In the genomic region with DNA sequence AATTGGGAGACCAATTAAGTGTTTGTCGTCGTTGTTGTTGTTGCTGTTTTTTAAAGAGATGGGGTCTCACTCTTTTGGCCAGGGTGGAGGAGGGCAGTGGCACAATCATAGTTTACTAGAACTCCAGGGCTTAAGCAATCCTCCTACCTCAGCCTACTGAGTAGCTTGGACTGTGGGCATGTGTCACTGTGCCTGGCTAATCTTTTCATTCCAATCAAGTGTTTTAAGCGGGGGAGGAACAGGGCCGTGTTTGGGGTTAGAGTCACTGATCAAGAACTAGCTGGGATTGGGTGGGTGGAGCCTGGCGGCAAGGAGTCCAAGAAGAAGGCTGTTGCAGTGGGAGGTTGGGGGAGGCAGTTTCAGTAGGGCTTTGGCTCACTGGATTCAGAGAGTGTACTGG, we compare ENCODE assay signal across 13 cellular contexts. TPM values are rescaled to one million over a fixed set of nuclear protein-coding genes. Genes with fewer than 3 reads are reported as not detected.
DNase-seq lines count a peak whose midpoint lies in the region; ATAC-seq, FAIRE-seq and TF ChIP-seq lines count a peak whose summit lies in the region.
"Had no signal": no experiment of that assay in that cellular context is flagged by ENCODE, and none has a peak within 500 bp of the region (broad histone marks: within the 10 kb centered on the region; RNA-seq: fewer than 3 reads in every experiment).

No MANE protein-coding gene starts in this region.

- no peak for TF ChIP-seq RAD21 in HepG2 (CRISPR knock-in tag; IDR thresholded peaks at IDR 0.05)

- ATAC-seq in HepG2 = peak; percentile 76
- ATAC-seq in foreskin keratinocyte = no peak
- no peak for ATAC-seq in HG03280 (IDR thresholded peaks at IDR 0.05; ENCODE audit: unreplicated experiment)

- no peaks in the 10 kb centered on the region for H3K27me3 ChIP-seq in HepG2 (ENCODE audit: control insufficient read depth in 1 of 2, insufficient read depth in 2 of 2, low read length in 2 of 2)
- H3K27me3 ChIP-seq in foreskin keratinocyte = no peaks in the 10 kb centered on the region
- no peaks in the 10 kb centered on the region for H3K27me3 ChIP-seq in HAP-1 (ENCODE audit: low read depth)

- WGBS in HepG2 (ENCODE audit: low lambda C conversion rate) = 4% methylated on average over 5 of the region's 5 CpGs

- in situ Hi-C loops in HepG2 (cut with HindIII; ENCODE audit: extremely low pct_ligation_motif_present, low pct_unique_long_range_greater_than_20kb) (no loop called here), HAP-1 (cut with MboI; ENCODE audit: low sequenced_read_pairs) (no loop called here)

- peak; percentile 72 for DNase-seq in AG10803 (ENCODE audit: low read depth)
- peak; percentile 35 for DNase-seq in LHCN-M2 (ENCODE audit: low read depth)
- DNase-seq in cardiac fibroblast (ENCODE audit: low read depth in 2 of 2) = peak; percentile 69 to 71
- peak; percentile 37 for DNase-seq in HepG2 (ENCODE audit: low spot score)
- DNase-seq in GM19240 (ENCODE audit: insufficient read length, low spot score) = no peak
- no peak for DNase-seq in foreskin keratinocyte
- DNase-seq in HAP-1 (ENCODE audit: low spot score in 2 of 2) = no peak
- DNase-seq: activated CD4-positive, alpha-beta T cell treated with anti-CD3 and anti-CD28 coated beads, Interleukin-2, amount 50 U/mL, for 4 hours; activated naive CD4-positive, alpha-beta T cell treated with Interleukin-2 at 50 U/mL for 16 hours; AML-193; effector CD8-positive, alpha-beta T cell; NCI-H526 treated with DMSO at 0.1 percent for 48 hours had no signal

- H3K79me2 ChIP-seq in HepG2 (ENCODE audit: insufficient read depth, low read length) = peaks cover 22% of the 10 kb centered on the region

- TF ChIP-seq CTCF in AG10803 (conservative IDR thresholded peaks at IDR 0.05; ENCODE audit: low read length) (no peak), cardiac fibroblast (IDR thresholded peaks at IDR 0.05; ENCODE audit: low read depth, low read length) (no peak), HepG2 (CRISPR knock-in tag; IDR thresholded peaks at IDR 0.05) (no peak), foreskin keratinocyte (conservative IDR thresholded peaks at IDR 0.05) (no peak)

- no peak for FAIRE-seq in HepG2 (lab: Jason Lieb, UNC)

- no peak overlapping the region for H3K4me3 ChIP-seq in AG10803 (ENCODE audit: low read length)
- H3K4me3 ChIP-seq in cardiac fibroblast (replicated peaks in 1 of 2; ENCODE audit: low read depth in 2 of 2, low read length in 2 of 2) = no peak overlapping the region
- H3K4me3 ChIP-seq in HepG2 (replicated peaks in 1 of 3; ENCODE audit: insufficient read depth in 1 of 3, low read depth in 2 of 3, low read length in 3 of 3) = peak overlapping the region; percentile 32 to 63 (median 35); a peak in 5 of 6 replicates
- H3K4me3 ChIP-seq in HAP-1 = no peak overlapping the region

- peak overlapping the region; percentile 87 for H3K4me2 ChIP-seq in HepG2 (ENCODE audit: low read depth, low read length)

- POLR2A ChIA-PET in HepG2 (lab: Yijun Ruan, JAX) = interaction anchor here (1.0 to 3.5 kb wide), 5 partner anchors 14 to 385 kb away, joined by 3 to 35 read pairs (median 10); a partner anchor contains a TSS

- H3K4me1 ChIP-seq in HepG2 (ENCODE audit: insufficient read depth, low read length) = peaks cover 38% of the 10 kb centered on the region
- no peaks in the 10 kb centered on the region for H3K4me1 ChIP-seq in foreskin keratinocyte
- H3K4me1 ChIP-seq in HAP-1 = no peaks in the 10 kb centered on the region

- H3K27ac ChIP-seq in HepG2 (ENCODE audit: extremely low read length, insufficient read depth, low read length) (peak overlapping the region; percentile 67), foreskin keratinocyte (no peak overlapping the region)

- TF ChIP-seq POLR2A in HepG2 (IDR thresholded peaks at IDR 0.05; ENCODE audit: insufficient read depth in 1 of 2, low read depth in 2 of 2, low read length in 2 of 2) = no peak

- intact Hi-C loops in HepG2 (cut with micrococcal nuclease; ENCODE audit: unreplicated experiment) = loop anchor here (1.0 kb wide), 1 partner anchor 12 kb away; no protein-coding TSS in a partner anchor

- TF ChIP-seq EP300 in HepG2 (IDR thresholded peaks at IDR 0.05; ENCODE audit: low read depth in 2 of 2, low read length in 2 of 2) = no peak
- no peak for TF ChIP-seq EP300 in HepG2 (CRISPR knock-in tag; IDR thresholded peaks at IDR 0.05; ENCODE audit: borderline replicate concordance)

- no peaks in the 10 kb centered on the region for H3K36me3 ChIP-seq in HepG2 (replicated peaks in 1 of 2; ENCODE audit: control insufficient read depth in 1 of 2, insufficient read depth in 2 of 2, low read length in 2 of 2)
- H3K36me3 ChIP-seq in HAP-1 (replicated peaks) = no peaks in the 10 kb centered on the region

- H2AFZ ChIP-seq in HepG2 (ENCODE audit: low read length) = no peak overlapping the region

- peak overlapping the region; percentile 50 for H3K9ac ChIP-seq in HepG2 (ENCODE audit: insufficient read depth, low read depth, low read length)

- CTCF ChIA-PET in HepG2 (lab: Yijun Ruan, JAX; ENCODE audit: low intra/inter-chr PET ratio, low total read pairs) = no interaction called here

- H4K20me1 ChIP-seq in HepG2 (ENCODE audit: insufficient read depth, low read length) = no peaks in the 10 kb centered on the region

- no peaks in the 10 kb centered on the region for H3K9me3 ChIP-seq in HepG2 (ENCODE audit: low read length)
- no peaks in the 10 kb centered on the region for H3K9me3 ChIP-seq in HAP-1

- no TSS peak for BruUV-seq in HepG2 (replicated peaks; lab: Mats Ljungman, UMichigan)

TF ChIP-seq in HepG2, 621 proteins besides CTCF, POLR2A, EP300 and RAD21:
- no peak for TF ChIP-seq NR2F1 (CRISPR knock-in tag; IDR thresholded peaks at IDR 0.05)
- TF ChIP-seq ZBTB20 (CRISPR knock-in tag; IDR thresholded peaks at IDR 0.05; ENCODE audit: borderline replicate concordance, low read depth) = 0 out of 2 replicates have a peak, but pooled peaks have one; percentile 8
- no peak for TF ChIP-seq KDM6A (CRISPR knock-in tag; IDR thresholded peaks at IDR 0.05; ENCODE audit: low read depth)
- TF ChIP-seq CEBPB (IDR thresholded peaks at IDR 0.05; ENCODE audit: borderline replicate concordance, low read depth, low read length) = peak; percentile 46; the same call in 1 of the 2 replicates
- peak; percentile 91 for TF ChIP-seq ZNF121 (CRISPR knock-in tag; IDR thresholded peaks at IDR 0.05)
- no peak for TF ChIP-seq ZNF44 (CRISPR knock-in tag; IDR thresholded peaks at IDR 0.05)

RNA-seq across cellular contexts. Expression of a gene that starts 13.8 kb away (rescaled TPM):
- total RNA-seq in LHCN-M2 (2014; rRNA removed) (6.8 and 7.9 TPM in 2 replicates), HepG2 (2016; rRNA removed; fragmentation: Illumina TruSeq; extraction: Trizol) (12.4 and 18.9 TPM in 2 replicates), foreskin keratinocyte (9.0 and 9.6 TPM in 2 replicates)
- polyA plus RNA-seq in LHCN-M2 (2012) = 3.7 TPM
- total RNA-seq in HepG2 (2016; cell fraction: cytosol; rRNA removed; fragmentation: Illumina TruSeq; extraction: Trizol; ENCODE audit: low read depth) = 1.1 and 1.5 TPM in 2 replicates
- 12.6 and 18.4 TPM in 2 replicates for total RNA-seq in HepG2 (2016; cell fraction: insoluble cytoplasmic fraction; rRNA removed; fragmentation: Illumina TruSeq; extraction: Trizol)
- 5.4 and 5.7 TPM in 2 replicates for total RNA-seq in HepG2 (2016; cell fraction: membrane; rRNA removed; fragmentation: Illumina TruSeq; extraction: Trizol)
- total RNA-seq in HepG2 (2016; cell fraction: nucleus; rRNA removed; fragmentation: Illumina TruSeq; extraction: Trizol) = 10.8 and 11.5 TPM in 2 replicates
- polyA plus RNA-seq in HepG2 (2011; rRNA removed) (4.4 TPM in 2 replicates), foreskin keratinocyte (1.2 and 1.7 TPM in 2 replicates)
- 4.3 and 5.1 TPM in 2 replicates for polyA plus RNA-seq in HepG2 (2011; cell fraction: cytosol; rRNA removed)
- polyA plus RNA-seq in HepG2 (2011; cell fraction: nucleus; rRNA removed) = 4.9 and 6.3 TPM in 2 replicates
- polyA plus RNA-seq in HepG2 (2012) = 6.1 and 6.8 TPM in 2 replicates
- polyA plus RNA-seq in HepG2 (2016; cell fraction: cytosol; fragmentation: Illumina TruSeq; extraction: Trizol; ENCODE audit: low read depth) = 0.32 and 0.33 TPM in 2 replicates
- polyA plus RNA-seq in HepG2 (2016; cell fraction: insoluble cytoplasmic fraction; fragmentation: Illumina TruSeq; extraction: Trizol; ENCODE audit: low read depth) = 11.2 and 11.4 TPM in 2 replicates
- polyA plus RNA-seq in HepG2 (2016; cell fraction: membrane; fragmentation: Illumina TruSeq; extraction: Trizol; ENCODE audit: low read depth) = 1.5 TPM in 2 replicates
- 7.7 and 8.6 TPM in 2 replicates for polyA plus RNA-seq in HepG2 (2016; cell fraction: nucleus; fragmentation: Illumina TruSeq; extraction: Trizol; ENCODE audit: insufficient read depth, low read depth)
- polyA minus RNA-seq in HepG2 (2011; rRNA and poly(A)+ RNA removed; ENCODE audit: low replicate concordance) = 5.0 and 13.7 TPM in 2 replicates
- polyA minus RNA-seq in HepG2 (2011; cell fraction: cytosol; rRNA and poly(A)+ RNA removed) = 8.2 and 8.9 TPM in 2 replicates
- polyA minus RNA-seq in HepG2 (2011; cell fraction: nucleus; rRNA and poly(A)+ RNA removed) = 11.2 and 12.4 TPM in 2 replicates

RNA-seq across cellular contexts. Expression of a gene that starts 46.4 kb away (rescaled TPM):
- 28.9 and 32.1 TPM in 2 replicates for total RNA-seq in LHCN-M2 (2014; rRNA removed)
- polyA plus RNA-seq in LHCN-M2 (2012) = 11.8 TPM
- total RNA-seq in HepG2 (2016; rRNA removed; fragmentation: Illumina TruSeq; extraction: Trizol) = 28.6 and 42.0 TPM in 2 replicates
- 5.6 and 7.9 TPM in 2 replicates for total RNA-seq in HepG2 (2016; cell fraction: cytosol; rRNA removed; fragmentation: Illumina TruSeq; extraction: Trizol; ENCODE audit: low read depth)
- 27.9 and 47.6 TPM in 2 replicates for total RNA-seq in HepG2 (2016; cell fraction: insoluble cytoplasmic fraction; rRNA removed; fragmentation: Illumina TruSeq; extraction: Trizol)
- total RNA-seq in HepG2 (2016; cell fraction: membrane; rRNA removed; fragmentation: Illumina TruSeq; extraction: Trizol) = 14.2 and 16.6 TPM in 2 replicates
- total RNA-seq in HepG2 (2016; cell fraction: nucleus; rRNA removed; fragmentation: Illumina TruSeq; extraction: Trizol) = 10.3 and 11.5 TPM in 2 replicates
- polyA plus RNA-seq in HepG2 (2011; rRNA removed) = 9.4 and 13.6 TPM in 2 replicates
- polyA plus RNA-seq in HepG2 (2011; cell fraction: cytosol; rRNA removed) = 5.2 and 7.7 TPM in 2 replicates
- 1.6 and 1.7 TPM in 2 replicates for polyA plus RNA-seq in HepG2 (2011; cell fraction: nucleus; rRNA removed)
- 9.3 and 10.7 TPM in 2 replicates for polyA plus RNA-seq in HepG2 (2012)
- polyA plus RNA-seq in HepG2 (2016; cell fraction: cytosol; fragmentation: Illumina TruSeq; extraction: Trizol; ENCODE audit: low read depth) = 5.3 and 8.1 TPM in 2 replicates
- 47.7 and 48.3 TPM in 2 replicates for polyA plus RNA-seq in HepG2 (2016; cell fraction: insoluble cytoplasmic fraction; fragmentation: Illumina TruSeq; extraction: Trizol; ENCODE audit: low read depth)
- 10.6 and 11.9 TPM in 2 replicates for polyA plus RNA-seq in HepG2 (2016; cell fraction: membrane; fragmentation: Illumina TruSeq; extraction: Trizol; ENCODE audit: low read depth)
- 16.8 and 18.8 TPM in 2 replicates for polyA plus RNA-seq in HepG2 (2016; cell fraction: nucleus; fragmentation: Illumina TruSeq; extraction: Trizol; ENCODE audit: insufficient read depth, low read depth)
- 9.8 and 17.0 TPM in 2 replicates for polyA minus RNA-seq in HepG2 (2011; rRNA and poly(A)+ RNA removed; ENCODE audit: low replicate concordance)
- polyA minus RNA-seq in HepG2 (2011; cell fraction: cytosol; rRNA and poly(A)+ RNA removed) = 7.9 and 9.6 TPM in 2 replicates
- 6.8 and 7.8 TPM in 2 replicates for polyA minus RNA-seq in HepG2 (2011; cell fraction: nucleus; rRNA and poly(A)+ RNA removed)
- 14.0 and 14.9 TPM in 2 replicates for total RNA-seq in foreskin keratinocyte
- 7.8 and 9.6 TPM in 2 replicates for polyA plus RNA-seq in foreskin keratinocyte

Comparison
In these comparisons a context has a peak if more than half of its experiments do, and no peak if none do; other contexts are left out.
1. DNase-seq: peak in AG10803 (single experiment), LHCN-M2 (single experiment), cardiac fibroblast (2 of 2) and HepG2 (single experiment); none in GM19240 (single experiment), foreskin keratinocyte (0 of 2) and HAP-1 (0 of 2).
2. H3K4me3 ChIP-seq: peak in HepG2 (3 of 3); none in AG10803 (single experiment), cardiac fibroblast (0 of 2) and HAP-1 (single experiment).